1 cellular context compared by ENCODE assay signal in genomic region chr16:85136705-85137322, GRCh38.
TF ChIP-seq lines count a peak whose summit lies in the region.

No MANE protein-coding gene starts in this region.

TF ChIP-seq in HepG2, 621 proteins besides CTCF, POLR2A, EP300 and RAD21 (continued from another document and continues in another):
- TF ChIP-seq AFF4 (CRISPR knock-in tag; IDR thresholded peaks at IDR 0.05), result no peak
- peak; percentile 78; the same call in 1 of the 2 replicates for TF ChIP-seq ZFY (CRISPR knock-in tag; IDR thresholded peaks at IDR 0.05)
- no peak; the same call in 1 of the 2 replicates for TF ChIP-seq ZNF749 (CRISPR knock-in tag; IDR thresholded peaks at IDR 0.05; ENCODE audit: borderline replicate concordance)
- TF ChIP-seq ATF1 (CRISPR knock-in tag; IDR thresholded peaks at IDR 0.05), result no peak
- TF ChIP-seq ZHX2 (IDR thresholded peaks at IDR 0.05; ENCODE audit: low read depth), result no peak; the same call in 1 of the 2 replicates
- TF ChIP-seq ZHX2 (CRISPR knock-in tag; IDR thresholded peaks at IDR 0.05; ENCODE audit: borderline replicate concordance), result no peak
- no peak for TF ChIP-seq ELK4 (CRISPR knock-in tag; IDR thresholded peaks at IDR 0.05; ENCODE audit: borderline replicate concordance)
- no peak for TF ChIP-seq MAFG (CRISPR knock-in tag; IDR thresholded peaks at IDR 0.05)
- TF ChIP-seq ZSCAN5A (CRISPR knock-in tag; IDR thresholded peaks at IDR 0.05; ENCODE audit: borderline replicate concordance), result peak; percentile 97
- no peak for TF ChIP-seq ZNF800 (CRISPR knock-in tag; IDR thresholded peaks at IDR 0.05)
- TF ChIP-seq PHB2 (IDR thresholded peaks at IDR 0.05; ENCODE audit: partially characterized antibody), result no peak
- peak; percentile 55; the same call in 1 of the 2 replicates for TF ChIP-seq MIER3 (CRISPR knock-in tag; IDR thresholded peaks at IDR 0.05; ENCODE audit: borderline replicate concordance)
- no peak for TF ChIP-seq REXO4 (CRISPR knock-in tag; IDR thresholded peaks at IDR 0.05; ENCODE audit: borderline replicate concordance)
- TF ChIP-seq ZNF776 (CRISPR knock-in tag; IDR thresholded peaks at IDR 0.05), result no peak
- TF ChIP-seq PHF21A (CRISPR knock-in tag; IDR thresholded peaks at IDR 0.05), result peak; percentile 99
- no peak for TF ChIP-seq ZBTB3 (CRISPR knock-in tag; IDR thresholded peaks at IDR 0.05; ENCODE audit: borderline replicate concordance, low read depth)
- no peak for TF ChIP-seq MAFF (IDR thresholded peaks at IDR 0.05; ENCODE audit: low read depth, low read length)
- peak; percentile 58; the same call in 1 of the 2 replicates for TF ChIP-seq ZNF292 (CRISPR knock-in tag; IDR thresholded peaks at IDR 0.05; ENCODE audit: borderline replicate concordance, low read depth)
- TF ChIP-seq DMAP1 (CRISPR knock-in tag; IDR thresholded peaks at IDR 0.05), result peak; percentile 18; the same call in 1 of the 2 replicates
- TF ChIP-seq ZNF589 (CRISPR knock-in tag; conservative IDR thresholded peaks at IDR 0.05), result peak; percentile 96; the same call in 1 of the 2 replicates
- no peak for TF ChIP-seq ZBTB8A (CRISPR knock-in tag; IDR thresholded peaks at IDR 0.05; ENCODE audit: borderline replicate concordance, low read depth)
- TF ChIP-seq DPF2 (CRISPR knock-in tag; IDR thresholded peaks at IDR 0.05; ENCODE audit: borderline replicate concordance, low read depth), result peak; percentile 63; the same call in 1 of the 2 replicates
- TF ChIP-seq ZNF10 (CRISPR knock-in tag; IDR thresholded peaks at IDR 0.05; ENCODE audit: borderline replicate concordance, low read depth), result no peak
- TF ChIP-seq ZNF276 (CRISPR knock-in tag; IDR thresholded peaks at IDR 0.05; ENCODE audit: low read depth), result peak; percentile 14; the same call in 1 of the 2 replicates
- TF ChIP-seq HNF4A (CRISPR knock-in tag; IDR thresholded peaks at IDR 0.05), result peak; percentile 62
- no peak; a peak in 2 of 4 replicates for TF ChIP-seq KLF16 (CRISPR knock-in tag; IDR thresholded peaks at IDR 0.05)
- peak; percentile 64; the same call in 1 of the 2 replicates for TF ChIP-seq ZNF574 (CRISPR knock-in tag; IDR thresholded peaks at IDR 0.05)
- TF ChIP-seq FUBP1 (CRISPR knock-in tag; IDR thresholded peaks at IDR 0.05; ENCODE audit: borderline replicate concordance), result no peak
- no peak for TF ChIP-seq ZNF468 (CRISPR knock-in tag; IDR thresholded peaks at IDR 0.05)
- TF ChIP-seq ZGPAT (CRISPR knock-in tag; IDR thresholded peaks at IDR 0.05), result peak; percentile 80; the same call in 1 of the 2 replicates
- TF ChIP-seq GATAD2A (CRISPR knock-in tag; IDR thresholded peaks at IDR 0.05), result peak; percentile 56
- TF ChIP-seq GABPB1 (CRISPR knock-in tag; IDR thresholded peaks at IDR 0.05), result peak; percentile 62
